6 cellular contexts compared by ENCODE assay signal in the genomic region with DNA sequence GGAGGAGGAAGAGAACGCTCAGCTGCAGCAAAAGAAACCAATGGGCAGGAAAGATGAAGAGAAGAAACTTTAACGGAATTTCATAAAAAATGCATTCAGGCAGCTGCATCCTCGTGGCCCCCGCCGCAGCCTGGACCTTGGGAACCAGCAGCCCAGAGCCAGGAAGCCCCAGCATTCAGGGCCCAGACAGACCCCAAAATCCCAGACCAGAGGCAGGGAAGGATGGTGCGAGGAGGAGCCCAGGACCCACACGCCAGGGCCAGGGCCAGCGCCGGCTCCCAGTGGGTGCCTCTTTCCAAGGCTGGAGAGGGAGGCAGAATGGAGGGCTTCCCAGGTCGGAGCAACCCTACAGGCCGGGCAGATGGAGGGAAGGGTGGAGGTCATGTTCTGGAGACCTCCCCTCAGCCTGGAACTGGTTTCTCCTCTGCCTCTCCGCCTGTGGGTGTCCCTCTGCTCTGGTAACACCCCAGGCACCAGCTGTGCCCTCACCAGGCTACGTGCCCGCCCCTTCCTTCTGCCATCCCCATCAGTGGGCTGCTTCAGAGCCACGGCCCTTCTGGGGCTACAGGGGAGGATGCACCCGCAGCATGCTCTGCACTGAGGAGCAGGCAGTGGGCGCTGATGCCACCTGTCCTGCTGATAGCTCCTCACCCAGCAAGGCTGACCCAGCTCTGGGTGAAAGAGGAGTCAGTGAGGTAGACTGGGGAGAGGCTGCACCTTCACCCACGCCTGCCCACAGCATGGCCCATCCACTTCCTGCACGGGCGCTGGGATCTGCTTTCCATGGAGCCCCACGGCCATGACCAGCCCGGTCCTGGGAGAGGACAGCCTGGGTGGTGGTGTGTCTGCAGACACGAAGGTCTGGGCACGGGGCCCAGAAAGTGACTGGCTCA. TPM values are rescaled to one million over a fixed set of nuclear protein-coding genes. Genes with fewer than 3 reads are reported as not detected.
A peak's percentile ranks its signal among the peaks of the same experiment; 100 is the strongest.
DNase-seq lines count a peak whose midpoint lies in the region; ATAC-seq and TF ChIP-seq lines count a peak whose summit lies in the region.

No MANE protein-coding gene starts in this region.

- no peaks in the 10 kb centered on the region for H3K27me3 Mint-ChIP-seq in T-helper 1 cell treated with Interleukin-12 subunit alpha and Interleukin-12 subunit beta and Interleukin-4 antibody, amounts not matched to agents 30 μg/mL and 1 μg/mL, for 36 hours (ENCODE audit: low read depth)

- H3K36me3 Mint-ChIP-seq in T-helper 1 cell treated with Interleukin-12 subunit alpha and Interleukin-12 subunit beta and Interleukin-4 antibody, amounts not matched to agents 30 μg/mL and 1 μg/mL, for 36 hours (ENCODE audit: low read depth) = peaks cover 9% of the 10 kb centered on the region

- H3K4me3 Mint-ChIP-seq in T-helper 1 cell treated with Interleukin-12 subunit alpha and Interleukin-12 subunit beta and Interleukin-4 antibody, amounts not matched to agents 30 μg/mL and 1 μg/mL, for 36 hours = peak overlapping the region; percentile 89

- H3K4me1 Mint-ChIP-seq in T-helper 1 cell treated with Interleukin-12 subunit alpha and Interleukin-12 subunit beta and Interleukin-4 antibody, amounts not matched to agents 30 μg/mL and 1 μg/mL, for 36 hours (ENCODE audit: low read depth) = peaks cover 30% of the 10 kb centered on the region

- ATAC-seq in HG03460 (IDR thresholded peaks at IDR 0.05; ENCODE audit: unreplicated experiment) = no peak

- 56 to 63% methylated on average over 10 to 21 of the region's 24 CpGs for WGBS in thyroid gland, 2 donors

- DNase-seq in EH (ENCODE audit: low read depth) = peak; percentile 77
- peak; percentile 71 for DNase-seq in left ventricle myocardium inferior
- no peak for DNase-seq in thyroid gland
- no peak for DNase-seq in kidney tubule cell (ENCODE audit: low spot score)

- intact Hi-C loops in left ventricle myocardium inferior (cut with micrococcal nuclease) = no loop called here
- intact Hi-C loops in thyroid gland (cut with DNase I) = no loop called here

- H3K27ac ChIP-seq in left ventricle myocardium inferior (replicated peaks) = peak overlapping the region; percentile 97
- peak overlapping the region in 2 of 3 donors; percentile 73 to 76 for H3K27ac ChIP-seq in thyroid gland

- no peak for TF ChIP-seq POLR2A in thyroid gland (IDR thresholded peaks at IDR 0.05)

- H3K27me3 ChIP-seq in left ventricle myocardium inferior (ENCODE audit: low read depth) (no peaks in the 10 kb centered on the region), thyroid gland (no peaks in the 10 kb centered on the region)

- no peaks in the 10 kb centered on the region for H3K9me3 Mint-ChIP-seq in T-helper 1 cell treated with Interleukin-12 subunit alpha and Interleukin-12 subunit beta and Interleukin-4 antibody, amounts not matched to agents 30 μg/mL and 1 μg/mL, for 36 hours

- peak overlapping the region; percentile 90 for H3K4me3 ChIP-seq in left ventricle myocardium inferior
- H3K4me3 ChIP-seq in thyroid gland (replicated peaks in 1 of 3) = peak overlapping the region in 1 of 3 donors; percentile 90

- H3K4me1 ChIP-seq in left ventricle myocardium inferior = peaks cover 46% of the 10 kb centered on the region
- peaks cover 13 to 18% of the 10 kb centered on the region in 2 donors for H3K4me1 ChIP-seq in thyroid gland

- H3K9me3 ChIP-seq in left ventricle myocardium inferior (replicated peaks) (no peaks in the 10 kb centered on the region), thyroid gland (no peaks in the 10 kb centered on the region)

- TF ChIP-seq CTCF in left ventricle myocardium inferior (IDR thresholded peaks at IDR 0.05; ENCODE audit: borderline replicate concordance) (no peak), thyroid gland (IDR thresholded peaks at IDR 0.05) (no peak)

- H3K27ac Mint-ChIP-seq in T-helper 1 cell treated with Interleukin-12 subunit alpha and Interleukin-12 subunit beta and Interleukin-4 antibody, amounts not matched to agents 30 μg/mL and 1 μg/mL, for 36 hours = peak overlapping the region; percentile 88

- H3K36me3 ChIP-seq in left ventricle myocardium inferior = peaks cover 12% of the 10 kb centered on the region
- H3K36me3 ChIP-seq in thyroid gland = no peaks in the 10 kb centered on the region

RNA-seq across cellular contexts. Expression of a gene that starts 1.2 kb away (rescaled TPM):
- 11.9 TPM for total RNA-seq in left ventricle myocardium inferior
- 10 to 100 TPM; 17.7 to 31.1 (median 23.0) TPM for total RNA-seq in thyroid gland

RNA-seq across cellular contexts. Expression of a gene that starts 10.5 kb away (rescaled TPM):
- 115 TPM for total RNA-seq in left ventricle myocardium inferior
- total RNA-seq in thyroid gland = 10 to 100 TPM; 29.9 to 59.4 (median 41.0) TPM

RNA-seq across cellular contexts. Expression of a gene that starts 10.8 kb away (rescaled TPM):
- total RNA-seq in left ventricle myocardium inferior (18.8 TPM), thyroid gland (10 to 100 TPM; 22.5 to 38.4 (median 24.1) TPM)

RNA-seq across cellular contexts. Expression of a gene that starts 17.0 kb away (rescaled TPM):
- total RNA-seq in left ventricle myocardium inferior (16.0 TPM), thyroid gland (10 to 100 TPM in 3 of 4 donors, 1 to 10 TPM in 1; 2.1 to 14.3 (median 12.7) TPM)

Comparison
In these comparisons a context has a peak if more than half of its experiments do, and no peak if none do; other contexts are left out.
1. DNase-seq: peak in EH (single experiment) and left ventricle myocardium inferior (single experiment); none in thyroid gland (0 of 2) and kidney tubule cell (single experiment).